In the genomic region with DNA sequence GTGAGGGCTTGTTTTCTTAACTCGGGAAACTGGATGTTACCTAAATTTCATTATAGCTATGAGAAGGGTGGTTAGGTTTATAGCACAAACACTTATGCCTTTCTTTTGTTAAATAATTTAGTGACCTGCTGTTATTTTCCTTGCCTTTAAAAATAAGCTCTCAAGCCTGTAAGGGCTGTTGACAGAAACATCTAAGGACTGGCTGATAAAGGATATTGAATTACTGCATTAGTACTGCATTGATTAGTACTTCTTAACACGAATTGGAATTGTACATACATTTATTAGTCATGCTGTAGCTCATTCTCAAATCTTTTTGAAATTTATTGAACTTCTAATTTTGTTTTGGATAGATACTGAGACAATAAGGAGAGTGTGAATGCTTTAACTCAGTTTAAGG, we compare ENCODE assay signal across 20 cellular contexts.
"Had no signal": no experiment of that assay in that cellular context is flagged by ENCODE, and none has a peak within 500 bp of the region (broad histone marks: within the 10 kb centered on the region; RNA-seq: fewer than 3 reads in every experiment).

No MANE protein-coding gene starts in this region.

- H3K27me3 ChIP-seq: brain microvascular endothelial cell, colonic mucosa, ovary, stomach had no signal

- H3K4me3 ChIP-seq: colonic mucosa, left ventricle myocardium inferior, ovary, psoas muscle, skin epidermis, stomach had no signal

- H3K27ac Mint-ChIP-seq: activated CD4-positive, alpha-beta T cell treated with anti-CD3 and anti-CD28 coated beads, Interleukin-2, amount 10 ng/mL, durations not matched to agents 24 days and 14 days; activated CD8-positive, alpha-beta T cell treated with anti-CD3 and anti-CD28 coated beads, Interleukin-2, amount 10 ng/mL, durations not matched to agents 7 days and 5 days; activated naive CD4-positive, alpha-beta T cell treated with anti-CD3 and anti-CD28 coated beads, Interleukin-2, amount 10 ng/mL, durations not matched to agents 7 days and 5 days; activated T-cell treated with anti-CD3 and anti-CD28 coated beads, Interleukin-2, amount 50 U/mL, for 24 hours had no signal

- ATAC-seq: activated CD8-positive, alpha-beta T cell treated with anti-CD3 and anti-CD28 coated beads, Interleukin-2, amount 10 ng/mL, durations not matched to agents 7 days and 5 days; psoas muscle; right cardiac atrium had no signal

- H3K36me3 ChIP-seq: brain microvascular endothelial cell, colonic mucosa, ovary had no signal

- H3K27me3 Mint-ChIP-seq: activated CD4-positive, alpha-beta T cell treated with anti-CD3 and anti-CD28 coated beads, Interleukin-2, amount 10 ng/mL, durations not matched to agents 24 days and 14 days; activated naive CD4-positive, alpha-beta T cell treated with anti-CD3 and anti-CD28 coated beads, Interleukin-2, amount 10 ng/mL, durations not matched to agents 7 days and 5 days; activated T-cell treated with anti-CD3 and anti-CD28 coated beads, Interleukin-2, amount 50 U/mL, for 24 hours had no signal

- DNase-seq: activated CD4-positive, alpha-beta T cell treated with anti-CD3 and anti-CD28 coated beads, Interleukin-2, amount 10 ng/mL, durations not matched to agents 24 days and 14 days; activated CD8-positive, alpha-beta T cell treated with anti-CD3 and anti-CD28 coated beads, Interleukin-2, amount 10 ng/mL, durations not matched to agents 7 days and 5 days; activated naive CD4-positive, alpha-beta T cell treated with anti-CD3 and anti-CD28 coated beads, Interleukin-2, amount 10 ng/mL, durations not matched to agents 7 days and 5 days; activated T-cell treated with anti-CD3 and anti-CD28 coated beads, Interleukin-2, amount 50 U/mL, for 24 hours; aorta; brain microvascular endothelial cell; central memory CD4-positive, alpha-beta T cell; colonic mucosa; erythroblast; kidney glomerular epithelial cell; left ventricle myocardium inferior; mammary epithelial cell; ovary; psoas muscle; right cardiac atrium; stimulated activated CD4-positive, alpha-beta T cell treated with anti-CD3 and anti-CD28 coated beads, Interleukin-15, amount 100 ng/mL, for 24 hours; stimulated activated CD4-positive, alpha-beta T cell treated with anti-CD3 and anti-CD28 coated beads, Interleukin-2, amount 100 ng/mL, for 48 hours; stomach; trophoblast cell had no signal

- H3K4me3 Mint-ChIP-seq: activated CD4-positive, alpha-beta T cell treated with anti-CD3 and anti-CD28 coated beads, Interleukin-2, amount 10 ng/mL, durations not matched to agents 24 days and 14 days; activated CD8-positive, alpha-beta T cell treated with anti-CD3 and anti-CD28 coated beads, Interleukin-2, amount 10 ng/mL, durations not matched to agents 7 days and 5 days; activated naive CD4-positive, alpha-beta T cell treated with anti-CD3 and anti-CD28 coated beads, Interleukin-2, amount 10 ng/mL, durations not matched to agents 7 days and 5 days; activated T-cell treated with anti-CD3 and anti-CD28 coated beads, Interleukin-2, amount 50 U/mL, for 24 hours had no signal

- H3K9me3 Mint-ChIP-seq: activated naive CD4-positive, alpha-beta T cell treated with anti-CD3 and anti-CD28 coated beads, Interleukin-2, amount 10 ng/mL, durations not matched to agents 7 days and 5 days had no signal
